ENCODE assay signal across 8 cellular contexts in the genomic region with DNA sequence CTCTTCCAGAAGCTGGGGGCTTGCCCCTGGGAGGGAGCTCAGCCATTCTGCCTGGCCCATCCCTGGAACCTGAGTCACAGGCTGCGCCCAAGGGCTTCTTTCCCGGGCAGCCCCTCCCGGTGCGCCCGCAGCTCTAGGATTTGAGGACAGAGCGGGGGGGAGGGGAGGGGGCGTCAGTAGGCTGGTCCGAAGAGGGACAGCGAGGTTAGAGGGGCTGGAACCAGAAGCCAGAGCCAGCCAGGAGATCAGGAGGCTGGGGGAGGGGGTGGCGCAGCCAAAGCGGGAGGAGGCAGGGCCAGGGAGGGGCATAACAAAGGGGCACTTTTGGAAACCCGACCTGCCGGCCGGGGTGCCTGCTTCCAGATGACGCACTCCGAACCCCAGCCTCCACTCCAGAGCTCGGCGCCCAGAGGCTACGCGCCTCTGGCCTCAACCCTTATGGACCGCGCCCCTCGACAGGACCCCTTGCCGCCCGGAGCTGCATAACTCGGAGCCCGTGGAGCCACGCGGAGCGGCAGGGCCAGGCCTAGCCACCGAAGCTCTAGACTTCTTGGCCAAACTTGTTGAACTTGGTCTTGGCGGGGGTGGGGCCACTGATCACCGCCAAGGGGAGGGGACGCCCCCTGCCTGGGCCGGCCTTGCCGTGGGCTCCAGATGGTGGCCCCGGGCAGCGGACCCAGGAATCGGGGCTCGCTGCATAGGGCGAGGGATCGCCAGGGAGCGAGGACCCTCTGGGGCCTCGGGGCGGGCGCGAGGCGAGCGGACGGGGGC. TPM values are rescaled to one million over a fixed set of nuclear protein-coding genes. Genes with fewer than 3 reads are reported as not detected.
DNase-seq lines count a peak whose midpoint lies in the region; ATAC-seq and TF ChIP-seq lines count a peak whose summit lies in the region.

No MANE protein-coding gene starts in this region.

- no peaks in the 10 kb centered on the region for H3K36me3 Mint-ChIP-seq in activated naive CD4-positive, alpha-beta T cell treated with anti-CD3 and anti-CD28 coated beads for 36 hours (ENCODE audit: low read depth)
- no peaks in the 10 kb centered on the region for H3K36me3 Mint-ChIP-seq in memory B cell

- DNase-seq in activated naive CD4-positive, alpha-beta T cell treated with anti-CD3 and anti-CD28 coated beads for 36 hours = no peak
- DNase-seq in activated naive CD4-positive, alpha-beta T cell treated with anti-CD3 and anti-CD28 coated beads, Interleukin-2, amount 50 U/mL, for 16 hours = no peak
- DNase-seq in RWPE1 (ENCODE audit: low spot score) (peak; percentile 78), ecto neural progenitor cell (ENCODE audit: low spot score) (peak; percentile 75), memory B cell (ENCODE audit: low spot score in 2 of 2) (no peak), upper lobe of left lung (peak; percentile 77 to 89), GDM1 (lab: John Stamatoyannopoulos, UW) (no peak)

- peaks cover 27% of the 10 kb centered on the region for H3K27me3 Mint-ChIP-seq in activated naive CD4-positive, alpha-beta T cell treated with anti-CD3 and anti-CD28 coated beads for 36 hours (ENCODE audit: low read depth)
- peaks cover 10% of the 10 kb centered on the region for H3K27me3 Mint-ChIP-seq in memory B cell

- peaks cover 8% of the 10 kb centered on the region for H3K4me1 Mint-ChIP-seq in activated naive CD4-positive, alpha-beta T cell treated with anti-CD3 and anti-CD28 coated beads for 36 hours (ENCODE audit: low read depth)
- peaks cover 5% of the 10 kb centered on the region for H3K4me1 Mint-ChIP-seq in memory B cell

- 14 to 28% methylated on average over 17 to 26 of the region's 50 CpGs for WGBS in upper lobe of left lung, 2 donors

- intact Hi-C loops in activated naive CD4-positive, alpha-beta T cell treated with anti-CD3 and anti-CD28 coated beads for 36 hours (cut with micrococcal nuclease) = loop anchor here (1.0 kb wide), 2 partner anchors 8 to 29 kb away; a partner anchor contains a TSS

- peaks cover 18 to 46% (median 39%) of the 10 kb centered on the region in 4 donors for H3K4me1 ChIP-seq in upper lobe of left lung

- no peak for ATAC-seq in memory B cell (ENCODE audit: low read depth)
- ATAC-seq in upper lobe of left lung (ENCODE audit: low FRiP score in 2 of 2) = peak; percentile 51 to 73
- no peak for ATAC-seq in GM19324 (IDR thresholded peaks at IDR 0.05; ENCODE audit: low FRiP score, unreplicated experiment)

- peak in 3 of 4 donors; percentile 51 to 65 (median 60) for TF ChIP-seq POLR2A in upper lobe of left lung (IDR thresholded peaks at IDR 0.05)

- H3K27ac Mint-ChIP-seq in activated naive CD4-positive, alpha-beta T cell treated with anti-CD3 and anti-CD28 coated beads for 36 hours = no peak overlapping the region
- H3K27ac Mint-ChIP-seq in memory B cell = no peak overlapping the region

- TF ChIP-seq EP300 in upper lobe of left lung (IDR thresholded peaks at IDR 0.05) = no peak

- TF ChIP-seq CTCF in RWPE1 (conservative IDR thresholded peaks at IDR 0.05; ENCODE audit: low read depth) (no peak), upper lobe of left lung (IDR thresholded peaks at IDR 0.05) (no peak)

- peak overlapping the region; percentile 51 for H3K4me3 Mint-ChIP-seq in activated naive CD4-positive, alpha-beta T cell treated with anti-CD3 and anti-CD28 coated beads for 36 hours
- peak overlapping the region; percentile 54 for H3K4me3 Mint-ChIP-seq in memory B cell

- peaks cover 0 to 18% (median 2%) of the 10 kb centered on the region in 4 donors for H3K27me3 ChIP-seq in upper lobe of left lung

- CTCF ChIA-PET in activated naive CD4-positive, alpha-beta T cell treated with anti-CD3 and anti-CD28 coated beads for 36 hours (lab: Charles Lee) = interaction anchor here (0.8 to 1.8 kb wide), 6 partner anchors 14 to 243 kb away, joined by 3 to 5 read pairs (median 4); a partner anchor contains a TSS
- CTCF ChIA-PET in RWPE1 (lab: Yijun Ruan, JAX) = interaction anchor here (0.6 to 1.8 kb wide), 4 partner anchors 31 to 431 kb away, joined by 3 to 11 read pairs (median 3); a partner anchor contains a TSS

- H3K4me3 ChIP-seq in upper lobe of left lung = peak overlapping the region; percentile 42 to 81 (median 70)

- H3K27ac ChIP-seq in RWPE1 = peak overlapping the region; percentile 98
- peak overlapping the region; percentile 82 to 87 (median 86) for H3K27ac ChIP-seq in upper lobe of left lung

- POLR2A ChIA-PET in RWPE1 (lab: Yijun Ruan, JAX; ENCODE audit: low non-redundant PET) = interaction anchor here (0.6 to 5.9 kb wide), 4 partner anchors 30 to 1049 kb away, joined by 3 to 70 read pairs (median 5); a partner anchor contains a TSS

- H3K36me3 ChIP-seq in upper lobe of left lung = no peaks in the 10 kb centered on the region

- no peaks in the 10 kb centered on the region for H3K9me3 ChIP-seq in upper lobe of left lung

- H3K9me3 Mint-ChIP-seq in activated naive CD4-positive, alpha-beta T cell treated with anti-CD3 and anti-CD28 coated beads for 36 hours = no peaks in the 10 kb centered on the region
- H3K9me3 Mint-ChIP-seq in memory B cell = no peaks in the 10 kb centered on the region

RNA-seq across cellular contexts. Expression of a gene that starts 0.7 kb away (rescaled TPM):
- total RNA-seq in activated naive CD4-positive, alpha-beta T cell treated with anti-CD3 and anti-CD28 coated beads for 36 hours = 1 to 10 TPM; 6.5 to 7.2 TPM
- total RNA-seq in upper lobe of left lung = 10 to 100 TPM; 26.8 to 97.4 (median 52.8) TPM

RNA-seq across cellular contexts. Expression of a gene that starts 8.8 kb away (rescaled TPM):
- 10 to 100 TPM; 75.1 to 78.7 TPM for total RNA-seq in activated naive CD4-positive, alpha-beta T cell treated with anti-CD3 and anti-CD28 coated beads for 36 hours
- 100 to 1,000 TPM in 4 of 6 donors, 10 to 100 TPM in 2; 93.6 to 257 (median 110) TPM for total RNA-seq in upper lobe of left lung

RNA-seq across cellular contexts. Expression of a gene that starts 29.3 kb away (rescaled TPM):
- total RNA-seq in activated naive CD4-positive, alpha-beta T cell treated with anti-CD3 and anti-CD28 coated beads for 36 hours = 100 to 1,000 TPM; 273 to 282 TPM
- total RNA-seq in upper lobe of left lung = 100 to 1,000 TPM in 1 of 6 donors, 10 to 100 TPM in 5; 18.2 to 107 (median 47.1) TPM

Comparison
In these comparisons a context has a peak if more than half of its experiments do, and no peak if none do; other contexts are left out.
1. DNase-seq: peak in RWPE1 (single experiment), ecto neural progenitor cell (single experiment) and upper lobe of left lung (2 of 2); none in activated naive CD4-positive, alpha-beta T cell treated with anti-CD3 and anti-CD28 coated beads for 36 hours (single experiment), activated naive CD4-positive, alpha-beta T cell treated with anti-CD3 and anti-CD28 coated beads, Interleukin-2, amount 50 U/mL, for 16 hours (single experiment), memory B cell (0 of 2) and GDM1 (single experiment).
2. ATAC-seq: peak in upper lobe of left lung (2 of 2); none in memory B cell (single experiment) and GM19324 (single experiment).